20 cellular contexts compared by ENCODE assay signal in the genomic region with DNA sequence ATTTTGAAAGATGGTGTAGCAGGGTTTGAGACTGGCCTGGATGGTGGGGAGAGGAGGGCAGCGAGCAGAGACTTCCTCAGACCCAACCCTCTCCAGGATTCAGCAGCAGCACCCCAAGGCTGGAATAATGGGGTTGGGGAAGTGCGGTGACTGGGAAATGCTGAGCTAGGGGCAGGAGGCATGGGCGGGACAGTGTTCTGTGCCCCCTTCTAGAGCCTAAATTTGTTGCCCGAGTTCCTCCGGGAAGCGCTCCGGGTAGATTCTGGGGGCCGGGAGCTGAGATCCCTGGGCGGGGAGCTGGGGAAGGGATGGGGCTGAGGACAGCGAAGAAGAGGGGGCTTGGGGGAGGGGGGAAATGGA. TPM values are rescaled to one million over a fixed set of nuclear protein-coding genes. Genes with fewer than 3 reads are reported as not detected.
A peak's percentile ranks its signal among the peaks of the same experiment; 100 is the strongest.
DNase-seq lines count a peak whose midpoint lies in the region; ATAC-seq lines count a peak whose summit lies in the region.
"Had no signal": no experiment of that assay in that cellular context is flagged by ENCODE, and none has a peak within 500 bp of the region (broad histone marks: within the 10 kb centered on the region; RNA-seq: fewer than 3 reads in every experiment).

A gene (plus strand): TSS at position 156 of the 360 bp plus-strand sequence. CDS start 153 bp downstream, at position 309.

- no peak within 1 kb of the TSS for H4K91ac ChIP-seq in trophoblast cell (ENCODE audit: low read depth, low read length)

- H3K9me3 ChIP-seq in SK-N-MC (ENCODE audit: low read depth, low read length) (no peaks in the 10 kb centered on the region), iPS DF 6.9 (ENCODE audit: control insufficient read depth, insufficient read depth, low read length) (no peaks in the 10 kb centered on the region), trophoblast cell (ENCODE audit: insufficient read depth, low read depth, low read length) (peaks cover 26% of the 10 kb centered on the region)
- H3K9me3 ChIP-seq: ascending aorta, psoas muscle had no signal

- no peak within 1 kb of the TSS for H4K12ac ChIP-seq in trophoblast cell (ENCODE audit: low read depth, low read length)

- H2AK5ac ChIP-seq in trophoblast cell (ENCODE audit: low read length) = no peak within 1 kb of the TSS

- H3K18ac ChIP-seq in trophoblast cell (ENCODE audit: low read length) = no peak within 1 kb of the TSS

- H3K27me3 ChIP-seq in iPS DF 6.9 (ENCODE audit: control insufficient read depth, insufficient read depth, low read length) = peaks cover 70% of the 10 kb centered on the region
- H3K27me3 ChIP-seq in trophoblast cell (ENCODE audit: insufficient read depth, low read length) = peaks cover 69% of the 10 kb centered on the region

- peak within 1 kb of the TSS in 1 of 10 donors; percentile 67 for H3K27ac Mint-ChIP-seq in naive thymus-derived CD8-positive, alpha-beta T cell
- H3K27ac Mint-ChIP-seq: activated CD8-positive, alpha-beta memory T cell treated with anti-CD3 and anti-CD28 coated beads, Interleukin-2, amount 10 ng/mL, durations not matched to agents 7 days and 5 days had no signal

- no peak within 1 kb of the TSS for H2BK12ac ChIP-seq in trophoblast cell (ENCODE audit: low read length)

- POLR2A ChIA-PET in naive thymus-derived CD8-positive, alpha-beta T cell (lab: Charles Lee) = no interaction called here

- ATAC-seq in GM19324 (IDR thresholded peaks at IDR 0.05; ENCODE audit: low FRiP score, unreplicated experiment) (no peak), HG02798 (IDR thresholded peaks at IDR 0.05; ENCODE audit: poor library complexity, unreplicated experiment) (no peak)
- ATAC-seq in naive thymus-derived CD8-positive, alpha-beta T cell = no peak
- ATAC-seq: activated CD8-positive, alpha-beta memory T cell treated with anti-CD3 and anti-CD28 coated beads, Interleukin-2, amount 10 ng/mL, durations not matched to agents 7 days and 5 days; psoas muscle; SK-N-SH treated with all-trans-retinoic acid at 6 μM for 48 hours had no signal

- peak within 1 kb of the TSS in 3 of 10 donors; percentile 13 to 33 (median 20) for H3K4me3 Mint-ChIP-seq in naive thymus-derived CD8-positive, alpha-beta T cell
- H3K4me3 Mint-ChIP-seq: activated CD8-positive, alpha-beta memory T cell treated with anti-CD3 and anti-CD28 coated beads, Interleukin-2, amount 10 ng/mL, durations not matched to agents 7 days and 5 days had no signal

- no peak within 1 kb of the TSS for H2BK120ac ChIP-seq in trophoblast cell (ENCODE audit: insufficient read depth, low read length, poor library complexity)

- H3K4me1 Mint-ChIP-seq in naive thymus-derived CD8-positive, alpha-beta T cell = peaks cover 6 to 31% (median 15%) of the 10 kb centered on the region in 4 donors

- H3K9me3 Mint-ChIP-seq in naive thymus-derived CD8-positive, alpha-beta T cell = peaks cover 0 to 11% (median 0%) of the 10 kb centered on the region in 9 donors

- H3K27ac ChIP-seq in SK-N-MC (no peak within 1 kb of the TSS), iPS DF 6.9 (ENCODE audit: low read length) (no peak within 1 kb of the TSS), trophoblast cell (ENCODE audit: low read depth, low read length) (no peak within 1 kb of the TSS)
- H3K27ac ChIP-seq: ascending aorta, BLaER1, psoas muscle had no signal

- no peak within 1 kb of the TSS for H2BK5ac ChIP-seq in trophoblast cell (ENCODE audit: low read depth, low read length, poor library complexity)

- peaks cover 40 to 87% (median 74%) of the 10 kb centered on the region in 5 donors for H3K27me3 Mint-ChIP-seq in naive thymus-derived CD8-positive, alpha-beta T cell

- H3K14ac ChIP-seq in trophoblast cell (ENCODE audit: low read length) = no peak within 1 kb of the TSS

- no peak within 1 kb of the TSS for H2AFZ ChIP-seq in trophoblast cell (ENCODE audit: insufficient read depth, low read length, poor library complexity)

- WGBS in iPS DF 6.9 (ENCODE audit: insufficient coverage, insufficient read length) = no CpG with 5 or more reads among the region's 10 CpGs
- no CpG with 5 or more reads among the region's 10 CpGs for WGBS in trophoblast cell (ENCODE audit: extremely low coverage, insufficient coverage, insufficient read length)

- H3K79me2 ChIP-seq in trophoblast cell (ENCODE audit: control insufficient read depth, insufficient read depth, low read length, poor library complexity) = no peaks in the 10 kb centered on the region

- no peak within 1 kb of the TSS for H4K8ac ChIP-seq in trophoblast cell (ENCODE audit: low read depth, low read length)

- H3K4me1 ChIP-seq in iPS DF 6.9 (ENCODE audit: control insufficient read depth, insufficient read depth, low read length) = peaks cover 12% of the 10 kb centered on the region
- peaks cover 0 to 12% of the 10 kb centered on the region in 2 experiments for H3K4me1 ChIP-seq in trophoblast cell (ENCODE audit: control insufficient read depth in 1 of 2, insufficient read depth in 2 of 2, low read length in 2 of 2)
- H3K4me1 ChIP-seq: BLaER1 had no signal

- peak; percentile 32 for DNase-seq in activated CD8-positive, alpha-beta memory T cell treated with anti-CD3 and anti-CD28 coated beads, Interleukin-2, amount 50 U/mL, for 48 hours
- no peak for DNase-seq in activated CD8-positive, alpha-beta memory T cell treated with anti-CD3 and anti-CD28 coated beads, Interleukin-2, amount 50 U/mL, for 4 hours
- DNase-seq in SK-N-MC (ENCODE audit: low read depth, low spot score) (no peak), iPS DF 6.9 (ENCODE audit: low read depth, low spot score) (no peak), trophoblast cell (no peak)
- DNase-seq in naive thymus-derived CD8-positive, alpha-beta T cell = no peak
- DNase-seq: activated CD8-positive, alpha-beta memory T cell treated with anti-CD3 and anti-CD28 coated beads, Interleukin-2, amount 10 ng/mL, durations not matched to agents 7 days and 5 days; activated naive CD4-positive, alpha-beta T cell treated with Interleukin-2 at 50 U/mL for 16 hours; kidney; NCI-H1436 treated with DMSO at 0.1 percent for 48 hours; T1000 had no signal

- no peak within 1 kb of the TSS for H3K4ac ChIP-seq in trophoblast cell (ENCODE audit: low read depth, low read length)

- H3K36me3 Mint-ChIP-seq in naive thymus-derived CD8-positive, alpha-beta T cell = peaks cover 0 to 4% (median 4%) of the 10 kb centered on the region in 3 donors

- peak within 1 kb of the TSS; percentile 55 for H3K4me3 ChIP-seq in SK-N-MC
- H3K4me3 ChIP-seq in iPS DF 6.9 (ENCODE audit: low read length) = peak within 1 kb of the TSS; percentile 7; the same call in 1 of the 2 replicates
- H3K4me3 ChIP-seq in trophoblast cell (ENCODE audit: low read depth, low read length) = no peak within 1 kb of the TSS
- H3K4me3 ChIP-seq: ascending aorta, BLaER1, lung, psoas muscle, smooth muscle cell had no signal

- no peak within 1 kb of the TSS for H3K9ac ChIP-seq in SK-N-MC (ENCODE audit: insufficient read length)
- no peak within 1 kb of the TSS for H3K9ac ChIP-seq in trophoblast cell (ENCODE audit: low read length)
- H3K9ac ChIP-seq: BLaER1 had no signal

- H3K36me3 ChIP-seq in SK-N-MC (ENCODE audit: insufficient read depth, low read length) (no peaks in the 10 kb centered on the region), iPS DF 6.9 (ENCODE audit: control insufficient read depth, insufficient read depth, low read length) (no peaks in the 10 kb centered on the region), trophoblast cell (ENCODE audit: control insufficient read depth in 1 of 2, insufficient read depth in 2 of 2, low read length in 2 of 2) (no peaks in the 10 kb centered on the region)
- H3K36me3 ChIP-seq: ascending aorta, BLaER1 had no signal

- H3K23ac ChIP-seq in trophoblast cell (ENCODE audit: low read length) = no peak within 1 kb of the TSS

- no peaks in the 10 kb centered on the region for H3K79me1 ChIP-seq in trophoblast cell (ENCODE audit: low read length)

- peak within 1 kb of the TSS; percentile 13 for H3K4me2 ChIP-seq in trophoblast cell (ENCODE audit: low read length)
- H3K4me2 ChIP-seq: BLaER1, smooth muscle cell had no signal

RNA-seq across cellular contexts. Expression of the gene that starts here (rescaled TPM):
- 0.04 and 0.07 TPM in 2 replicates for polyA plus RNA-seq in trophoblast cell (2013)
- not detected for total RNA-seq in naive thymus-derived CD8-positive, alpha-beta T cell
- not detected for polyA plus RNA-seq in naive thymus-derived CD8-positive, alpha-beta T cell
- total RNA-seq: activated CD8-positive, alpha-beta memory T cell treated with anti-CD3 and anti-CD28 coated beads, Interleukin-2, amount 10 ng/mL, durations not matched to agents 7 days and 5 days; ascending aorta; kidney; lung; psoas muscle; smooth muscle cell; subcutaneous adipose tissue had no signal
- polyA plus RNA-seq: lung, psoas muscle, smooth muscle cell had no signal
